ENCODE assay signal across 12 cellular contexts in the genomic region with DNA sequence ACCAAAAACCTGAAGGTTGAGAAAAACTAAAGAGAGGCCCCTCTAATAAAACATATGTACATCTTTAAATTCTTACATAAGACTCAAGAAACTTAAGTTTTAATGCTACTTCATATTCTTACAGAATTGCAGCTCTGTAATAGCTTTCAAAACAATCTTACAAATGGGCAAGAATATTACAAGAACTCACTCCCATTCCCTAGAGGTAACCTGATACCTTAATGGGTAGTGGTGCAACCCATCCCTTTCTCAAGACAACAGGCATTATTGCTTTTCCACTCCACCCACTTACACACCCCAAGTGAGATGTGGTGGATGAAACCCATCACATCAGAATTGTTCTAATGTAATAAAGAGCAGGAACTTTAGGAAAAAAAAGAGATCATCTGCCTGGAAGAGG.
DNase-seq lines count a peak whose midpoint lies in the region; ATAC-seq and TF ChIP-seq lines count a peak whose summit lies in the region.
"Had no signal": no experiment of that assay in that cellular context is flagged by ENCODE, and none has a peak within 500 bp of the region (broad histone marks: within the 10 kb centered on the region; RNA-seq: fewer than 3 reads in every experiment).

No MANE protein-coding gene starts in this region.

- H3K4me1 ChIP-seq in CD4-positive, CD25-positive, alpha-beta regulatory T cell (ENCODE audit: control insufficient read depth, insufficient read depth, low read length, poor library complexity, severe bottlenecking) = peaks cover 54% of the 10 kb centered on the region
- H3K4me1 ChIP-seq in parathyroid adenoma (peaks cover 80% of the 10 kb centered on the region), upper lobe of right lung (peaks cover 84% of the 10 kb centered on the region)

- no peak for TF ChIP-seq CTCF in epithelial cell of esophagus (IDR thresholded peaks at IDR 0.05; ENCODE audit: insufficient read depth, low read depth, low read length, missing control alignments)
- no peak for TF ChIP-seq CTCF in parathyroid adenoma (IDR thresholded peaks at IDR 0.05)
- no peak for TF ChIP-seq CTCF in upper lobe of right lung (IDR thresholded peaks at IDR 0.05)

- H2AFZ ChIP-seq in parathyroid adenoma = no peak overlapping the region

- peaks cover 10% of the 10 kb centered on the region for H3K36me3 Mint-ChIP-seq in CD4-positive, CD25-positive, alpha-beta regulatory T cell
- H3K36me3 Mint-ChIP-seq: naive B cell had no signal

- no peak for ATAC-seq in CD4-positive, CD25-positive, alpha-beta regulatory T cell (ENCODE audit: low read depth in 2 of 2)
- no peak for ATAC-seq in GM18909 (IDR thresholded peaks at IDR 0.05; ENCODE audit: poor library complexity, unreplicated experiment)
- no peak for ATAC-seq in HG03460 (IDR thresholded peaks at IDR 0.05; ENCODE audit: unreplicated experiment)
- ATAC-seq in upper lobe of right lung = no peak

- peak overlapping the region; percentile 3 for H3K4me2 ChIP-seq in parathyroid adenoma (ENCODE audit: low read length)

- no peak overlapping the region for H3K27ac ChIP-seq in CD4-positive, CD25-positive, alpha-beta regulatory T cell (ENCODE audit: insufficient read depth, low read length, poor library complexity, severe bottlenecking)
- peak overlapping the region; percentile 94 for H3K27ac ChIP-seq in parathyroid adenoma
- H3K27ac ChIP-seq in upper lobe of right lung = no peak overlapping the region

- intact Hi-C loops in upper lobe of right lung (cut with DNase I) = no loop called here

- H3K27me3 ChIP-seq in CD4-positive, CD25-positive, alpha-beta regulatory T cell (ENCODE audit: control insufficient read depth, insufficient read depth, low read length) = no peaks in the 10 kb centered on the region
- no peaks in the 10 kb centered on the region for H3K27me3 ChIP-seq in parathyroid adenoma (ENCODE audit: control insufficient read depth, insufficient read depth, low read length)
- no peaks in the 10 kb centered on the region for H3K27me3 ChIP-seq in upper lobe of right lung

- no peaks in the 10 kb centered on the region for H3K9me3 Mint-ChIP-seq in CD4-positive, CD25-positive, alpha-beta regulatory T cell
- H3K9me3 Mint-ChIP-seq: activated B cell treated with CpG ODN at 0.5 μM for 24 hours had no signal

- H3K36me3 ChIP-seq in CD4-positive, CD25-positive, alpha-beta regulatory T cell (ENCODE audit: control insufficient read depth, insufficient read depth, low read length) = no peaks in the 10 kb centered on the region
- H3K36me3 ChIP-seq in parathyroid adenoma (ENCODE audit: control insufficient read depth, insufficient read depth, low read length) (no peaks in the 10 kb centered on the region), upper lobe of right lung (no peaks in the 10 kb centered on the region)

- no peaks in the 10 kb centered on the region for H3K9me3 ChIP-seq in CD4-positive, CD25-positive, alpha-beta regulatory T cell (ENCODE audit: control insufficient read depth in 2 of 2, low read length in 2 of 2)
- no peaks in the 10 kb centered on the region for H3K9me3 ChIP-seq in parathyroid adenoma (ENCODE audit: control insufficient read depth, low read length)
- no peaks in the 10 kb centered on the region for H3K9me3 ChIP-seq in upper lobe of right lung

- no peak overlapping the region for H3K4me3 ChIP-seq in CD4-positive, CD25-positive, alpha-beta regulatory T cell (ENCODE audit: low read depth, low read length)
- H3K4me3 ChIP-seq in epithelial cell of esophagus (ENCODE audit: low read length) (no peak overlapping the region), parathyroid adenoma (ENCODE audit: low read depth, low read length) (no peak overlapping the region), upper lobe of right lung (no peak overlapping the region)

- no peak overlapping the region for H3K9ac ChIP-seq in parathyroid adenoma

- H3K27me3 Mint-ChIP-seq in CD4-positive, CD25-positive, alpha-beta regulatory T cell = no peaks in the 10 kb centered on the region
- H3K27me3 Mint-ChIP-seq: activated B cell treated with CpG ODN at 0.5 μM for 24 hours, naive B cell had no signal

- H3K27ac Mint-ChIP-seq in CD4-positive, CD25-positive, alpha-beta regulatory T cell = peak overlapping the region in 2 of 3 donors; percentile 17 to 67
- H3K27ac Mint-ChIP-seq: activated B cell treated with CpG ODN at 0.5 μM for 24 hours had no signal

- peaks cover 49% of the 10 kb centered on the region for H3K79me2 ChIP-seq in parathyroid adenoma

- no peak for DNase-seq in CD4-positive, CD25-positive, alpha-beta regulatory T cell
- DNase-seq in M059J (ENCODE audit: low read depth) = peak; percentile 61
- peak; percentile 74 for DNase-seq in epithelial cell of esophagus (ENCODE audit: low read depth)
- no peak for DNase-seq in upper lobe of right lung
- no peak for DNase-seq in NCI-H446 (lab: John Stamatoyannopoulos, UW)
- DNase-seq: activated B cell treated with CpG ODN at 0.5 μM for 24 hours; effector CD8-positive, alpha-beta T cell; naive B cell; stimulated activated naive CD4-positive, alpha-beta T cell treated with Interleukin-2 at 50 U/mL for 16 hours had no signal

- H3K4me3 Mint-ChIP-seq in CD4-positive, CD25-positive, alpha-beta regulatory T cell = peak overlapping the region in 2 of 4 donors; percentile 18 to 34

- H3K4me1 Mint-ChIP-seq in CD4-positive, CD25-positive, alpha-beta regulatory T cell = peaks cover 42 to 89% (median 61%) of the 10 kb centered on the region in 4 donors

Comparison
In these comparisons a context has a peak if more than half of its experiments do, and no peak if none do; other contexts are left out.
1. DNase-seq: peak in M059J (single experiment) and epithelial cell of esophagus (single experiment); none in CD4-positive, CD25-positive, alpha-beta regulatory T cell (0 of 3), upper lobe of right lung (single experiment) and NCI-H446 (0 of 2).